ENCODE assay signal across 7 cellular contexts in genomic region chr11:131413217-131413616, GRCh38. TPM values are rescaled to one million over a fixed set of nuclear protein-coding genes. Genes with fewer than 3 reads are reported as not detected.
"Had no signal": no experiment of that assay in that cellular context is flagged by ENCODE, and none has a peak within 500 bp of the region (broad histone marks: within the 10 kb centered on the region; RNA-seq: fewer than 3 reads in every experiment).

No MANE protein-coding gene starts in this region.

- DNase-seq: IMR-90, KBM-7, KG1 had no signal

- H3K27ac ChIP-seq: HL-60 had no signal

- ATAC-seq: HepG2, K562 had no signal

- H3K4me3 ChIP-seq: K562 had no signal

RNA-seq across cellular contexts. Expression of gene NTM, which starts 42.8 kb away (rescaled TPM):
- total RNA-seq: HepG2, HT-29, K562 had no signal
